ENCODE assay signal across 18 cellular contexts in the genomic region with DNA sequence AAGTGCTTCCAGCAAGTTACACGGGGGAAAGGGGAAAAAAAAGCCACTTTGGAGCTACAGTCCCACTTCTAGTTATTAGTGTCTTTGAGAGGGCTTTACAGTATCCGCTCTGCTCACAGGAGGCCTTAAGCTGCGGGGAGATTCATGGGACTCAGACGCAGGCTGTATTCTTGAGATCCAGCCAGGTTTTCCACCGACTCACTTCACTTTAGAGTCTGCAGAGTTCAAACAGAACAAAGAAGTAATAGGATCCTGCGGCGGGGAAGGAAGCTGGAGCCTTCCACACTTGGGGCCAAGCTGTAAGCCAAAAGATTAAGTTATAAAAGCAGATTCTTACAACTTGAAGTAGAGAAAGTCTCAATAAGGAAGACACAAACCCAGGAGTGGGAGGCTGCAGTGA.
A peak's percentile ranks its signal among the peaks of the same experiment; 100 is the strongest.
DNase-seq lines count a peak whose midpoint lies in the region; ATAC-seq and TF ChIP-seq lines count a peak whose summit lies in the region.
"Had no signal": no experiment of that assay in that cellular context is flagged by ENCODE, and none has a peak within 500 bp of the region (broad histone marks: within the 10 kb centered on the region; RNA-seq: fewer than 3 reads in every experiment).

No MANE protein-coding gene starts in this region.

- H3K27ac ChIP-seq in WERI-Rb-1 (peak overlapping the region; percentile 44), neuronal stem cell (replicated peaks; ENCODE audit: low read length) (no peak overlapping the region), SK-N-SH (ENCODE audit: low read depth in 2 of 2, low read length in 1 of 2) (no peak overlapping the region)
- H3K27ac ChIP-seq: GM23248, KMS-11 had no signal

- TF ChIP-seq RAD21 in SK-N-SH (IDR thresholded peaks at IDR 0.05; ENCODE audit: low read length) = no peak

- no peak overlapping the region for H3K4ac ChIP-seq in neuronal stem cell (ENCODE audit: low read length)

- H4K20me1 ChIP-seq in SK-N-SH (ENCODE audit: insufficient read depth) = no peaks in the 10 kb centered on the region

- POLR2A ChIA-PET in SK-N-SH (lab: Yijun Ruan, JAX) (interaction anchor here (1.6 kb wide), 1 partner anchor 18 kb away, joined by 7 read pairs; no protein-coding TSS in a partner anchor), T-cell (lab: Charles Lee) (no interaction called here)

- no peaks in the 10 kb centered on the region for H3K9me2 ChIP-seq in SK-N-SH

- peak; percentile 69 for DNase-seq in DMS79 treated with DMSO at 0.1 percent for 48 hours (lab: John Stamatoyannopoulos, UW)
- peak; percentile 59 for DNase-seq in WERI-Rb-1
- peak; percentile 21 for DNase-seq in fibroblast of the aortic adventitia (ENCODE audit: low read depth)
- DNase-seq in neuronal stem cell (ENCODE audit: low spot score) = no peak
- no peak for DNase-seq in NCI-H146 (lab: John Stamatoyannopoulos, UW)
- no peak for DNase-seq in SK-N-SH
- DNase-seq in T-cell = no peak
- DNase-seq in activated CD4-positive, alpha-beta T cell treated with anti-CD3 and anti-CD28 coated beads for 48 hours = no peak
- DNase-seq: activated CD4-positive, alpha-beta T cell treated with anti-CD3 and anti-CD28 coated beads for 1 hour; activated CD8-positive, alpha-beta memory T cell treated with anti-CD3 and anti-CD28 coated beads, Interleukin-2, amount 10 ng/mL, durations not matched to agents 7 days and 5 days; activated effector memory CD4-positive, alpha-beta T cell treated with Interleukin-2 at 50 U/mL for 16 hours; aorta; GM23248; hypothalamus; left cardiac atrium; NCI-H1048; Right ventricle myocardium superior had no signal

- H3K79me1 ChIP-seq in neuronal stem cell (ENCODE audit: low read depth, low read length) = no peaks in the 10 kb centered on the region

- no peak overlapping the region for H3K4me3 Mint-ChIP-seq in T-cell
- H3K4me3 Mint-ChIP-seq: activated CD8-positive, alpha-beta memory T cell treated with anti-CD3 and anti-CD28 coated beads, Interleukin-2, amount 10 ng/mL, durations not matched to agents 7 days and 5 days had no signal

- no peak overlapping the region for H4K8ac ChIP-seq in neuronal stem cell (ENCODE audit: low read depth, low read length)

- no peak overlapping the region for H3K4me2 ChIP-seq in neuronal stem cell (ENCODE audit: insufficient read depth, low read length, poor library complexity, severe bottlenecking)
- no peak overlapping the region for H3K4me2 ChIP-seq in SK-N-SH

- no peaks in the 10 kb centered on the region for H3K79me2 ChIP-seq in SK-N-SH (ENCODE audit: insufficient read depth)

- H2BK12ac ChIP-seq in neuronal stem cell (ENCODE audit: low read length) = no peak overlapping the region

- peaks cover 8 to 12% (median 9%) of the 10 kb centered on the region in 3 donors for H3K4me1 Mint-ChIP-seq in T-cell

- H3K4me3 ChIP-seq in WERI-Rb-1 (ENCODE audit: low read depth, low read length) (peak overlapping the region; percentile 13), fibroblast of the aortic adventitia (ENCODE audit: low read depth, low read length) (no peak overlapping the region), neuronal stem cell (ENCODE audit: low read length in 2 of 2) (no peak overlapping the region), SK-N-SH (ENCODE audit: low read depth in 2 of 2, low read length in 1 of 2) (no peak overlapping the region)

- H2AFZ ChIP-seq in neuronal stem cell (ENCODE audit: low read length) = peak overlapping the region; percentile 98
- no peak overlapping the region for H2AFZ ChIP-seq in SK-N-SH (ENCODE audit: low read depth)

- H2BK15ac ChIP-seq in neuronal stem cell (ENCODE audit: low read length) = no peak overlapping the region

- H3K9me3 Mint-ChIP-seq in T-cell = no peaks in the 10 kb centered on the region

- H2AK5ac ChIP-seq in neuronal stem cell (ENCODE audit: low read depth, low read length) = no peak overlapping the region

- H3K36me3 Mint-ChIP-seq in T-cell = no peaks in the 10 kb centered on the region
- H3K36me3 Mint-ChIP-seq: activated CD8-positive, alpha-beta memory T cell treated with anti-CD3 and anti-CD28 coated beads, Interleukin-2, amount 10 ng/mL, durations not matched to agents 7 days and 5 days had no signal

- H2BK120ac ChIP-seq in neuronal stem cell (ENCODE audit: low read depth, low read length) = no peak overlapping the region

- H4K91ac ChIP-seq in neuronal stem cell (ENCODE audit: low read depth, low read length, poor library complexity) = no peak overlapping the region

- H3K36me3 ChIP-seq in WERI-Rb-1 = no peaks in the 10 kb centered on the region
- H3K36me3 ChIP-seq in neuronal stem cell (replicated peaks in 1 of 2; ENCODE audit: control insufficient read depth in 2 of 2, insufficient read depth in 2 of 2, low read length in 2 of 2) = no peaks in the 10 kb centered on the region
- no peaks in the 10 kb centered on the region for H3K36me3 ChIP-seq in SK-N-SH (replicated peaks in 1 of 2; ENCODE audit: control insufficient read depth in 1 of 2, insufficient read depth in 2 of 2, low read length in 1 of 2)

- TF ChIP-seq CTCF in WERI-Rb-1 (IDR thresholded peaks at IDR 0.05; ENCODE audit: low read depth, low read length) (no peak), fibroblast of the aortic adventitia (IDR thresholded peaks at IDR 0.05; ENCODE audit: insufficient read depth, low read length) (no peak), SK-N-SH (IDR thresholded peaks at IDR 0.05) (no peak)

- peaks cover 10 to 34% of the 10 kb centered on the region in 2 donors for H3K27me3 Mint-ChIP-seq in T-cell

- H3K23ac ChIP-seq in neuronal stem cell (ENCODE audit: low read depth, low read length, poor library complexity) = no peak overlapping the region

- H3K27ac Mint-ChIP-seq in T-cell = no peak overlapping the region
- H3K27ac Mint-ChIP-seq: activated CD8-positive, alpha-beta memory T cell treated with anti-CD3 and anti-CD28 coated beads, Interleukin-2, amount 10 ng/mL, durations not matched to agents 7 days and 5 days had no signal

- ATAC-seq in T-cell (replicated peaks in 1 of 4) = no peak
- ATAC-seq: activated CD8-positive, alpha-beta memory T cell treated with anti-CD3 and anti-CD28 coated beads, Interleukin-2, amount 10 ng/mL, durations not matched to agents 7 days and 5 days; left cardiac atrium had no signal

- H3K27me3 ChIP-seq in WERI-Rb-1 (ENCODE audit: insufficient read depth, low read depth, severe bottlenecking) (no peaks in the 10 kb centered on the region), neuronal stem cell (ENCODE audit: control insufficient read depth in 3 of 3, insufficient read depth in 3 of 3, low read depth in 1 of 3, low read length in 3 of 3) (no peaks in the 10 kb centered on the region), SK-N-SH (ENCODE audit: insufficient read depth) (0 out of 2 replicates have a peak, but pooled peaks cover 5% of the 10 kb centered on the region)

- no peak overlapping the region for H3K14ac ChIP-seq in neuronal stem cell (ENCODE audit: low read length)

- H3K9me3 ChIP-seq in WERI-Rb-1 (ENCODE audit: severe bottlenecking) = no peaks in the 10 kb centered on the region
- H3K9me3 ChIP-seq in neuronal stem cell (replicated peaks in 1 of 2; ENCODE audit: control insufficient read depth in 2 of 2, insufficient read depth in 1 of 2, low read depth in 1 of 2, low read length in 2 of 2) = peaks cover 3 to 8% of the 10 kb centered on the region in 2 donors
- H3K9me3 ChIP-seq in SK-N-SH = no peaks in the 10 kb centered on the region

- H2BK5ac ChIP-seq in neuronal stem cell (ENCODE audit: low read length) = no peak overlapping the region

- peaks cover 3 to 11% of the 10 kb centered on the region in 2 donors for H3K4me1 ChIP-seq in neuronal stem cell (ENCODE audit: control insufficient read depth in 2 of 2, insufficient read depth in 1 of 2, low read depth in 1 of 2, low read length in 2 of 2)
- peaks cover 0 to 3% of the 10 kb centered on the region in 2 experiments; a peak in 2 of 4 replicates for H3K4me1 ChIP-seq in SK-N-SH (ENCODE audit: control insufficient read depth in 1 of 2, insufficient read depth in 2 of 2, low read depth in 1 of 2, low read length in 1 of 2)

- WGBS in neuronal stem cell (ENCODE audit: extremely low coverage in 2 of 2, insufficient read length in 2 of 2, insufficient replicate concordance in 1 of 2), 2 donors = no CpG with 5 or more reads among the region's 7 CpGs
- WGBS in SK-N-SH (ENCODE audit: low lambda C conversion rate) = 53% methylated on average over 7 of the region's 7 CpGs

- H3K9ac ChIP-seq in neuronal stem cell (ENCODE audit: low read depth, low read length, poor library complexity) = no peak overlapping the region
- H3K9ac ChIP-seq in SK-N-SH = no peak overlapping the region
- H3K9ac ChIP-seq: KMS-11 had no signal

- CTCF ChIA-PET in SK-N-SH (lab: Yijun Ruan, JAX) (interaction anchor here (0.9 to 2.6 kb wide), 14 partner anchors 10 to 626 kb away, joined by 3 to 67 read pairs (median 4); no protein-coding TSS in a partner anchor), T-cell (lab: Charles Lee) (interaction anchor here in 1 of 2 donors (0.5 kb wide), 1 partner anchor 86 kb away, joined by 3 read pairs; no protein-coding TSS in a partner anchor)

- H3K18ac ChIP-seq in neuronal stem cell (ENCODE audit: low read length) = no peak overlapping the region

- H3F3A ChIP-seq in SK-N-SH (replicated peaks; ENCODE audit: insufficient read depth) = no peaks in the 10 kb centered on the region

- no peak for TF ChIP-seq EP300 in SK-N-SH (IDR thresholded peaks at IDR 0.05; ENCODE audit: borderline replicate concordance in 1 of 2, low read depth in 1 of 2, low read length in 1 of 2)

TF ChIP-seq in SK-N-SH, 30 proteins besides CTCF, POLR2A, EP300 and RAD21:
- no peak for TF ChIP-seq FOXJ3 (CRISPR knock-in tag; IDR thresholded peaks at IDR 0.05)

Comparison
In these comparisons a context has a peak if more than half of its experiments do, and no peak if none do; other contexts are left out.
1. DNase-seq: peak in DMS79 treated with DMSO at 0.1 percent for 48 hours (single experiment), WERI-Rb-1 (single experiment) and fibroblast of the aortic adventitia (single experiment); none in neuronal stem cell (single experiment), NCI-H146 (single experiment), SK-N-SH (single experiment), T-cell (0 of 34) and activated CD4-positive, alpha-beta T cell treated with anti-CD3 and anti-CD28 coated beads for 48 hours (single experiment).